17 cellular contexts compared by ENCODE assay signal in the genomic region with DNA sequence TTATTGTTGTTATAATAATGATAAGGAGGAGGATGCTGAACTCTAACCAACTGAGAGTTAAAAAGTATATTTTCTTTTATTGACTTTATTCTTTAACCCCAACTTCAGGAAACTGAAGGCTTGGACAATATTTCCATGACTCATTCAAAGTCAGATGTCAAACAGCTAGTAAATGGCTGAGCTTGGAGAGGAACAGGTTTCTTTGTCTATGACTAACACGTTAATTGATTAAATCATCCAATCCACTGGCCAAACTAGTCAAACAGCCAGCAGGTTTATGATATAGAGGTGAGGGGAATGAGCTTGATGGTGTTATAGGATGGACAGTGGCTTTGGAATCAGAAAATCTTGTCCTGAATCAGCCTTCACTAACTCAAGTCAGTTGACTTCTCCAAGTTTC.
DNase-seq lines count a peak whose midpoint lies in the region; ATAC-seq and TF ChIP-seq lines count a peak whose summit lies in the region.
"Had no signal": no experiment of that assay in that cellular context is flagged by ENCODE, and none has a peak within 500 bp of the region (broad histone marks: within the 10 kb centered on the region; RNA-seq: fewer than 3 reads in every experiment).

No MANE protein-coding gene starts in this region.

- H3K36me3 Mint-ChIP-seq in type B pancreatic cell = no peaks in the 10 kb centered on the region

- peak overlapping the region; percentile 33 for H3K4me3 Mint-ChIP-seq in type B pancreatic cell
- H3K4me3 Mint-ChIP-seq: GM23338 had no signal

- DNase-seq in NCI-H146 (lab: John Stamatoyannopoulos, UW) = peak; percentile 13
- no peak for DNase-seq in NCI-H146 treated with DMSO at 0.1 percent for 48 hours (lab: John Stamatoyannopoulos, UW; ENCODE audit: unreplicated experiment)
- peak; percentile 6 for DNase-seq in RPMI7951 (ENCODE audit: low read depth)
- no peak for DNase-seq in type B pancreatic cell (ENCODE audit: extremely low spot score, unreplicated experiment)
- DNase-seq in brain microvascular endothelial cell = no peak
- DNase-seq in NCI-H2227 treated with DMSO at 0.1 percent for 48 hours (lab: John Stamatoyannopoulos, UW) = no peak
- DNase-seq: effector CD4-positive, alpha-beta T cell; head of caudate nucleus; lower lobe of right lung; NCI-H1436; ovary; sigmoid colon; stimulated activated naive CD4-positive, alpha-beta T cell had no signal

- H3K27me3 ChIP-seq in brain microvascular endothelial cell (replicated peaks) = no peaks in the 10 kb centered on the region
- H3K27me3 ChIP-seq: ovary, sigmoid colon, tibial nerve had no signal

- H3K36me3 ChIP-seq in brain microvascular endothelial cell (replicated peaks) = no peaks in the 10 kb centered on the region
- H3K36me3 ChIP-seq: lower lobe of right lung, ovary, sigmoid colon, tibial nerve had no signal

- no peak overlapping the region for H3K4me3 ChIP-seq in brain microvascular endothelial cell (ENCODE audit: low read depth, low read length)
- H3K4me3 ChIP-seq: GM23338, lower lobe of right lung, ovary, sigmoid colon, tibial nerve had no signal

- no peak for TF ChIP-seq CTCF in type B pancreatic cell (conservative IDR thresholded peaks at IDR 0.05)
- TF ChIP-seq CTCF in brain microvascular endothelial cell (IDR thresholded peaks at IDR 0.05; ENCODE audit: low read depth, low read length, missing control alignments) = no peak

- ATAC-seq in esophagus mucosa (peak; percentile 91), GM18861 (IDR thresholded peaks at IDR 0.05; ENCODE audit: unreplicated experiment) (no peak)
- ATAC-seq: GM23338, lower lobe of right lung had no signal

- in situ Hi-C loops in brain microvascular endothelial cell (cut with HindIII; ENCODE audit: low pct_ligation_motif_present, low sequenced_read_pairs) = no loop called here

- H3K27ac ChIP-seq in brain microvascular endothelial cell = no peak overlapping the region
- H3K27ac ChIP-seq: lower lobe of right lung, ovary, sigmoid colon, tibial nerve had no signal

- peaks cover 8% of the 10 kb centered on the region for H3K27me3 Mint-ChIP-seq in type B pancreatic cell

- peak overlapping the region; percentile 29 for H3K27ac Mint-ChIP-seq in type B pancreatic cell
- H3K27ac Mint-ChIP-seq: GM23338 had no signal

- H3K9me3 Mint-ChIP-seq in type B pancreatic cell = no peaks in the 10 kb centered on the region
- H3K9me3 Mint-ChIP-seq: GM23338 had no signal

- H3K4me1 Mint-ChIP-seq in type B pancreatic cell (ENCODE audit: unreplicated experiment) = no peaks in the 10 kb centered on the region
- H3K4me1 Mint-ChIP-seq: GM23338 had no signal

Comparison
In these comparisons a context has a peak if more than half of its experiments do, and no peak if none do; other contexts are left out.
1. DNase-seq: peak in NCI-H146 (single experiment) and RPMI7951 (single experiment); none in NCI-H146 treated with DMSO at 0.1 percent for 48 hours (single experiment), type B pancreatic cell (single experiment), brain microvascular endothelial cell (single experiment) and NCI-H2227 treated with DMSO at 0.1 percent for 48 hours (single experiment).